16 cellular contexts compared by ENCODE assay signal in genomic region chr10:87661861-87662785, GRCh38. TPM values are rescaled to one million over a fixed set of nuclear protein-coding genes. Genes with fewer than 3 reads are reported as not detected.
DNase-seq lines count a peak whose midpoint lies in the region; ATAC-seq and TF ChIP-seq lines count a peak whose summit lies in the region.
"Had no signal": no experiment of that assay in that cellular context is flagged by ENCODE, and none has a peak within 500 bp of the region (broad histone marks: within the 10 kb centered on the region; RNA-seq: fewer than 3 reads in every experiment).

No MANE protein-coding gene starts in this region.

- POLR2A ChIA-PET in AG04449 (lab: Yijun Ruan, JAX) = interaction anchor here (0.6 to 1.1 kb wide), 2 partner anchors 11 to 30 kb away, joined by 3 read pairs; no protein-coding TSS in a partner anchor

- peaks cover 34% of the 10 kb centered on the region for H3K4me1 ChIP-seq in lower lobe of right lung

- intact Hi-C loops in lower lobe of right lung (cut with DNase I) = no loop called here

- H3K36me3 ChIP-seq in lower lobe of right lung = peaks cover 14% of the 10 kb centered on the region
- H3K36me3 ChIP-seq: BLaER1, sigmoid colon, transverse colon had no signal

- TF ChIP-seq CTCF in AG04449 (IDR thresholded peaks at IDR 0.05; ENCODE audit: insufficient read depth, low read length, missing control alignments) (no peak), lower lobe of right lung (IDR thresholded peaks at IDR 0.05) (no peak)

- no peak overlapping the region for H3K27ac ChIP-seq in lower lobe of right lung
- H3K27ac ChIP-seq: BLaER1, heart left ventricle, sigmoid colon had no signal

- H3K9me3 ChIP-seq in lower lobe of right lung = no peaks in the 10 kb centered on the region
- H3K9me3 ChIP-seq: BLaER1, heart left ventricle, sigmoid colon, transverse colon had no signal

- DNase-seq in AG04449 (ENCODE audit: low read depth, low spot score) (no peak), NCI-H226 (peak; percentile 59), dermis blood vessel endothelial cell (peak; percentile 42), lower lobe of right lung (no peak), NOMO-1 (lab: John Stamatoyannopoulos, UW; ENCODE audit: unreplicated experiment in 2 of 2) (no peak)
- DNase-seq in activated naive CD4-positive, alpha-beta T cell treated with Interleukin-2 at 50 U/mL for 16 hours = no peak
- DNase-seq: activated CD4-positive, alpha-beta T cell treated with anti-CD3 and anti-CD28 coated beads, Interleukin-2, amount 50 U/mL, for 1 hour; GF-D8; heart left ventricle; NCI-H187 treated with DMSO at 0.1 percent for 48 hours; NK-92 treated with Interleukin-12 subunit alpha and Interleukin-12 subunit beta, amount 100 ng/mL, for 24 hours; sigmoid colon; transverse colon had no signal

- peak overlapping the region; percentile 78 for H3K4me3 ChIP-seq in AG04449 (ENCODE audit: low read depth, low read length)
- H3K4me3 ChIP-seq in lower lobe of right lung = peak overlapping the region; percentile 85
- H3K4me3 ChIP-seq: BLaER1 had no signal

- ATAC-seq in lower lobe of right lung = no peak
- ATAC-seq in GM18502 (IDR thresholded peaks at IDR 0.05; ENCODE audit: poor library complexity, unreplicated experiment) = no peak
- ATAC-seq in GM19467 (IDR thresholded peaks at IDR 0.05; ENCODE audit: unreplicated experiment) = no peak
- ATAC-seq: heart left ventricle had no signal

- CTCF ChIA-PET in AG04449 (lab: Yijun Ruan, JAX) = interaction anchor here (0.7 to 6.6 kb wide), 6 partner anchors 10 to 129 kb away, joined by 3 to 64 read pairs (median 9); no protein-coding TSS in a partner anchor

- H3K27me3 ChIP-seq in lower lobe of right lung (ENCODE audit: low read depth) = no peaks in the 10 kb centered on the region
- H3K27me3 ChIP-seq: heart left ventricle, transverse colon had no signal

RNA-seq across cellular contexts. Expression of gene PAPSS2, which starts 2.4 kb away (rescaled TPM):
- total RNA-seq in dermis blood vessel endothelial cell (98.9 and 138 TPM in 2 replicates), lower lobe of right lung (137 TPM)

Comparison
In these comparisons a context has a peak if more than half of its experiments do, and no peak if none do; other contexts are left out.
1. DNase-seq: peak in NCI-H226 (single experiment) and dermis blood vessel endothelial cell (single experiment); none in AG04449 (single experiment), lower lobe of right lung (single experiment), NOMO-1 (0 of 2) and activated naive CD4-positive, alpha-beta T cell treated with Interleukin-2 at 50 U/mL for 16 hours (single experiment).